In genomic region chr22:20585640-20586402, GRCh38 we compare ENCODE assay signal across 17 cellular contexts.
"Had no signal": no experiment of that assay in that cellular context is flagged by ENCODE, and none has a peak within 500 bp of the region (broad histone marks: within the 10 kb centered on the region; RNA-seq: fewer than 3 reads in every experiment).

No MANE protein-coding gene starts in this region.

- H3K9me3 Mint-ChIP-seq: immature natural killer cell; neural crest cell; stimulated activated effector memory CD8-positive, alpha-beta T cell treated with anti-CD3 and anti-CD28 coated beads, Interleukin-12 subunit alpha, Interleukin-12 subunit beta, amount 100 ng/mL, for 72 hours; WTC11 had no signal

- H3K4me1 ChIP-seq: tibial nerve had no signal

- H3K4me3 Mint-ChIP-seq: activated CD8-positive, alpha-beta T cell treated with anti-CD3 and anti-CD28 coated beads, Interleukin-2, amount 10 ng/mL, durations not matched to agents 7 days and 5 days; immature natural killer cell; neural crest cell; stimulated activated effector memory CD8-positive, alpha-beta T cell treated with anti-CD3 and anti-CD28 coated beads, Interleukin-12 subunit alpha, Interleukin-12 subunit beta, amount 100 ng/mL, for 72 hours; WTC11 had no signal

- H3K4me3 ChIP-seq: cardiac muscle cell, lung, ovary, tibial nerve, vagina had no signal

- DNase-seq: activated CD4-positive, alpha-beta T cell treated with anti-CD3 and anti-CD28 coated beads for 4 hours; activated CD8-positive, alpha-beta T cell treated with anti-CD3 and anti-CD28 coated beads, Interleukin-2, amount 10 ng/mL, durations not matched to agents 7 days and 5 days; activated naive CD4-positive, alpha-beta T cell; foreskin keratinocyte; glutamatergic neuron; immature natural killer cell; ovary; stimulated activated CD4-positive, alpha-beta T cell treated with anti-CD3 and anti-CD28 coated beads, Interleukin-12 subunit alpha, Interleukin-12 subunit beta, amount 100 ng/mL, for 4 hours; T-helper 2 cell had no signal

- H3K27me3 ChIP-seq: cardiac muscle cell, foreskin keratinocyte, ovary, tibial nerve, vagina had no signal

- H3K27ac ChIP-seq: cardiac muscle cell, foreskin keratinocyte, ovary, tibial nerve, vagina had no signal

- ATAC-seq: activated CD8-positive, alpha-beta T cell treated with anti-CD3 and anti-CD28 coated beads, Interleukin-2, amount 10 ng/mL, durations not matched to agents 7 days and 5 days; foreskin keratinocyte; stimulated activated effector memory CD8-positive, alpha-beta T cell treated with anti-CD3 and anti-CD28 coated beads, Interleukin-12 subunit alpha, Interleukin-12 subunit beta, amount 100 ng/mL, for 72 hours; WTC11 had no signal

- FAIRE-seq: colon had no signal

- H3K27ac Mint-ChIP-seq: activated CD8-positive, alpha-beta T cell treated with anti-CD3 and anti-CD28 coated beads, Interleukin-2, amount 10 ng/mL, durations not matched to agents 7 days and 5 days; stimulated activated effector memory CD8-positive, alpha-beta T cell treated with anti-CD3 and anti-CD28 coated beads, Interleukin-12 subunit alpha, Interleukin-12 subunit beta, amount 100 ng/mL, for 72 hours had no signal

- H3K36me3 ChIP-seq: ovary had no signal

- H3K4me1 Mint-ChIP-seq: neural crest cell, WTC11 had no signal

- H3K9me3 ChIP-seq: ovary, tibial nerve, vagina had no signal
